In the genomic region with DNA sequence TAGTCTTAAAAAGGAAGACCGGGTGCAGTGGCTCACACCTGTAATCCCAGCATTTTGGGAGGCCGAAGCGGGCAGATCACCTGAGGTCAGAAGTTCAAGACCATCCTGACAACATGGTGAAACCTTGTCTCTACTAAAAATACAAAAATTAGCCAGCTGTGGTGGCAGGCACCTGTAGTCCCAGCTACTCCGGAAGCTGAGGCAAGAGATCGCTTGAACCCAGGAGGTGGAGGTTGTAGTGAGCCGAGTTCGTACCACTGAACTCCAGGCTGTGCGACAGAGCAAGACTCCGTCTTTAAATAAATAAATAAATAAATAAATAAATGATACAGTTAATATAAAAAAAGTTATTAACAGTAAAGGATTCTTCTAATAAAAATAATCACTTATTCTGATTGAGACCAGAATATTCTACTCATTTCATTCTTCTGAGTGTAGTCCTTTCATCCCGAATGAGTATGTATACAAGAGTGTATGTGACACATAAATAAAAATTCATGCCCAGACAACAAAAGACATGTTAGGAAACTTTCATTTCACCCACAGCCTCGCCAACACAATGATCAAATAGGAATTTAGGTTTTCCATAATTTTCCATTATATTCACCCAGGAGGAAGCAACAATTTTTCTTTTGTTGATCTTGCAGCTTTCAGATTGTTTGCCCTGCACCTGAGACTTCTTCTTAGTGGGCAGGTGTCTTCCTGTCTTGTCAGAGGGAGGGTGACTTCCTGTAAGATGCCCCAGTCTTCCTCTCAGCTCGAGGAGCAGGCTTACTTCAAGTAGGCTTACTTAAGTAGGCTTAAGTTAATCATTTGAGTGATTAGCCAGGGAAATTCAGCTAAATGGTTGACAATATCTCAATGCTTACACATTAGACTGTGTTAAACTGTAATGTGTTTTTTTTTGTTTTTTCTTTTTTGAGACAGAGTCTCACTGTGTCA, we compare ENCODE assay signal across 1 cellular context.
TF ChIP-seq lines count a peak whose summit lies in the region.

No MANE protein-coding gene starts in this region.

TF ChIP-seq in SK-N-SH, 30 proteins besides CTCF, POLR2A, EP300 and RAD21 (continued from another document):
- TF ChIP-seq, protein P1, sequence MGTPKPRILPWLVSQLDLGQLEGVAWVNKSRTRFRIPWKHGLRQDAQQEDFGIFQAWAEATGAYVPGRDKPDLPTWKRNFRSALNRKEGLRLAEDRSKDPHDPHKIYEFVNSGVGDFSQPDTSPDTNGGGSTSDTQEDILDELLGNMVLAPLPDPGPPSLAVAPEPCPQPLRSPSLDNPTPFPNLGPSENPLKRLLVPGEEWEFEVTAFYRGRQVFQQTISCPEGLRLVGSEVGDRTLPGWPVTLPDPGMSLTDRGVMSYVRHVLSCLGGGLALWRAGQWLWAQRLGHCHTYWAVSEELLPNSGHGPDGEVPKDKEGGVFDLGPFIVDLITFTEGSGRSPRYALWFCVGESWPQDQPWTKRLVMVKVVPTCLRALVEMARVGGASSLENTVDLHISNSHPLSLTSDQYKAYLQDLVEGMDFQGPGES (IDR thresholded peaks at IDR 0.05; ENCODE audit: low read depth, low read length): no peak
- TF ChIP-seq MEF2A (IDR thresholded peaks at IDR 0.05; ENCODE audit: borderline replicate concordance, low read depth) (no peak), CHD2 (IDR thresholded peaks at IDR 0.05; ENCODE audit: low read length, partially characterized antibody) (no peak), EZH2phosphoT487 (IDR thresholded peaks at IDR 0.05; ENCODE audit: borderline replicate concordance, low read depth) (no peak), TCF12 (IDR thresholded peaks at IDR 0.05) (no peak), GATA2 (CRISPR knock-in tag; IDR thresholded peaks at IDR 0.05) (no peak), YY1 (IDR thresholded peaks at IDR 0.05; ENCODE audit: low read depth) (no peak), NFIC (IDR thresholded peaks at IDR 0.05; ENCODE audit: borderline replicate concordance) (no peak), POLR2AphosphoS5 (IDR thresholded peaks at IDR 0.05; ENCODE audit: low read depth, low read length) (no peak), RCOR1 (IDR thresholded peaks at IDR 0.05; ENCODE audit: low read length) (no peak)
- TF ChIP-seq, protein P2, sequence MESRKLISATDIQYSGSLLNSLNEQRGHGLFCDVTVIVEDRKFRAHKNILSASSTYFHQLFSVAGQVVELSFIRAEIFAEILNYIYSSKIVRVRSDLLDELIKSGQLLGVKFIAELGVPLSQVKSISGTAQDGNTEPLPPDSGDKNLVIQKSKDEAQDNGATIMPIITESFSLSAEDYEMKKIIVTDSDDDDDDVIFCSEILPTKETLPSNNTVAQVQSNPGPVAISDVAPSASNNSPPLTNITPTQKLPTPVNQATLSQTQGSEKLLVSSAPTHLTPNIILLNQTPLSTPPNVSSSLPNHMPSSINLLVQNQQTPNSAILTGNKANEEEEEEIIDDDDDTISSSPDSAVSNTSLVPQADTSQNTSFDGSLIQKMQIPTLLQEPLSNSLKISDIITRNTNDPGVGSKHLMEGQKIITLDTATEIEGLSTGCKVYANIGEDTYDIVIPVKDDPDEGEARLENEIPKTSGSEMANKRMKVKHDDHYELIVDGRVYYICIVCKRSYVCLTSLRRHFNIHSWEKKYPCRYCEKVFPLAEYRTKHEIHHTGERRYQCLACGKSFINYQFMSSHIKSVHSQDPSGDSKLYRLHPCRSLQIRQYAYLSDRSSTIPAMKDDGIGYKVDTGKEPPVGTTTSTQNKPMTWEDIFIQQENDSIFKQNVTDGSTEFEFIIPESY (IDR thresholded peaks at IDR 0.05; ENCODE audit: borderline replicate concordance, low read depth): no peak
- TF ChIP-seq, protein P3, sequence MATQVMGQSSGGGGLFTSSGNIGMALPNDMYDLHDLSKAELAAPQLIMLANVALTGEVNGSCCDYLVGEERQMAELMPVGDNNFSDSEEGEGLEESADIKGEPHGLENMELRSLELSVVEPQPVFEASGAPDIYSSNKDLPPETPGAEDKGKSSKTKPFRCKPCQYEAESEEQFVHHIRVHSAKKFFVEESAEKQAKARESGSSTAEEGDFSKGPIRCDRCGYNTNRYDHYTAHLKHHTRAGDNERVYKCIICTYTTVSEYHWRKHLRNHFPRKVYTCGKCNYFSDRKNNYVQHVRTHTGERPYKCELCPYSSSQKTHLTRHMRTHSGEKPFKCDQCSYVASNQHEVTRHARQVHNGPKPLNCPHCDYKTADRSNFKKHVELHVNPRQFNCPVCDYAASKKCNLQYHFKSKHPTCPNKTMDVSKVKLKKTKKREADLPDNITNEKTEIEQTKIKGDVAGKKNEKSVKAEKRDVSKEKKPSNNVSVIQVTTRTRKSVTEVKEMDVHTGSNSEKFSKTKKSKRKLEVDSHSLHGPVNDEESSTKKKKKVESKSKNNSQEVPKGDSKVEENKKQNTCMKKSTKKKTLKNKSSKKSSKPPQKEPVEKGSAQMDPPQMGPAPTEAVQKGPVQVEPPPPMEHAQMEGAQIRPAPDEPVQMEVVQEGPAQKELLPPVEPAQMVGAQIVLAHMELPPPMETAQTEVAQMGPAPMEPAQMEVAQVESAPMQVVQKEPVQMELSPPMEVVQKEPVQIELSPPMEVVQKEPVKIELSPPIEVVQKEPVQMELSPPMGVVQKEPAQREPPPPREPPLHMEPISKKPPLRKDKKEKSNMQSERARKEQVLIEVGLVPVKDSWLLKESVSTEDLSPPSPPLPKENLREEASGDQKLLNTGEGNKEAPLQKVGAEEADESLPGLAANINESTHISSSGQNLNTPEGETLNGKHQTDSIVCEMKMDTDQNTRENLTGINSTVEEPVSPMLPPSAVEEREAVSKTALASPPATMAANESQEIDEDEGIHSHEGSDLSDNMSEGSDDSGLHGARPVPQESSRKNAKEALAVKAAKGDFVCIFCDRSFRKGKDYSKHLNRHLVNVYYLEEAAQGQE (IDR thresholded peaks at IDR 0.05; ENCODE audit: low read depth, low read length): no peak
